ENCODE assay signal across 18 cellular contexts in the genomic region with DNA sequence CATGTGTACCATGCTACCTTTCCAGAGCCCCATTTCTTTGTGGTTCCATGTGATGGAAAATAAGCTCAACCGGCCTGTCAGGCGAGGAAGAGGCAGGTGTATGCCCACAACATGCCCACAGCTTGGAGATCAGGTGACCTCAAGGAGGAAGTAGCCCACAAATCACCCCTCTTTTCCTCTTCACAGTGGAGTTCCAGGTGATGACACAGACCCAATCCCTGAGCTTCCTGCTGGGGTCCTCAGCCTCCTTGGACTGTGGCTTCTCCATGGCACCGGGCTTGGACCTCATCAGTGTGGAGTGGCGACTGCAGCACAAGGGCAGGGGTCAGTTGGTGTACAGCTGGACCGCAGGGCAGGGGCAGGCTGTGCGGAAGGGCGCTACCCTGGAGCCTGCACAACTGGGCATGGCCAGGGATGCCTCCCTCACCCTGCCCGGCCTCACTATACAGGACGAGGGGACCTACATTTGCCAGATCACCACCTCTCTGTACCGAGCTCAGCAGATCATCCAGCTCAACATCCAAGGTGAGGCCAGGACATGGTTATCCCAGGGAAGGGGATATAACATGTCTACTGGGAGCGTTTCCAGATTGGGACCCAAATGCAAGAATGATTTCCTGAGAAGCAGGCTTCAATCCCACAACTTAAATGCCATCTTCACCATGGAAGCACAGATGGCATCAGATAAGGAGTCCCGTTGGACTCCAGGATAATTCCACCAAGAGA. TPM values are rescaled to one million over a fixed set of nuclear protein-coding genes. Genes with fewer than 3 reads are reported as not detected.
DNase-seq lines count a peak whose midpoint lies in the region; ATAC-seq and TF ChIP-seq lines count a peak whose summit lies in the region.
"Had no signal": no experiment of that assay in that cellular context is flagged by ENCODE, and none has a peak within 500 bp of the region (broad histone marks: within the 10 kb centered on the region; RNA-seq: fewer than 3 reads in every experiment).

No MANE protein-coding gene starts in this region.

- no peak for ATAC-seq in activated B cell treated with CpG ODN at 0.5 μM for 24 hours (ENCODE audit: low read depth)
- ATAC-seq: PC-3 had no signal

- no peak overlapping the region for H3K27ac ChIP-seq in CD4-positive, alpha-beta memory T cell (ENCODE audit: low read depth, low read length)
- no peak overlapping the region for H3K27ac ChIP-seq in tibial artery
- H3K27ac ChIP-seq: 22Rv1, tibial nerve had no signal

- H3K4me3 ChIP-seq in CD4-positive, alpha-beta memory T cell (ENCODE audit: low read length in 2 of 2), result no peak overlapping the region
- no peak overlapping the region for H3K4me3 ChIP-seq in tibial artery
- H3K4me3 ChIP-seq: tibial nerve had no signal

- no peaks in the 10 kb centered on the region for H3K9me3 Mint-ChIP-seq in T-helper 1 cell treated with Interleukin-12 subunit alpha and Interleukin-12 subunit beta and Interleukin-4 antibody, amounts not matched to agents 30 μg/mL and 1 μg/mL, for 36 hours
- no peaks in the 10 kb centered on the region for H3K9me3 Mint-ChIP-seq in CD4-positive, alpha-beta memory T cell
- H3K9me3 Mint-ChIP-seq in activated B cell treated with CpG ODN at 0.5 μM for 24 hours, result no peaks in the 10 kb centered on the region

- H3K9me3 ChIP-seq in CD4-positive, alpha-beta memory T cell (ENCODE audit: control insufficient read depth in 1 of 2, low read length in 2 of 2), result no peaks in the 10 kb centered on the region
- H3K9me3 ChIP-seq in tibial artery, result no peaks in the 10 kb centered on the region
- H3K9me3 ChIP-seq: tibial nerve had no signal

- no peaks in the 10 kb centered on the region for H3K27me3 Mint-ChIP-seq in T-helper 1 cell treated with Interleukin-12 subunit alpha and Interleukin-12 subunit beta and Interleukin-4 antibody, amounts not matched to agents 30 μg/mL and 1 μg/mL, for 36 hours (ENCODE audit: low read depth)
- H3K27me3 Mint-ChIP-seq in CD4-positive, alpha-beta memory T cell, result no peaks in the 10 kb centered on the region
- no peaks in the 10 kb centered on the region for H3K27me3 Mint-ChIP-seq in activated B cell treated with CpG ODN at 0.5 μM for 24 hours

- peaks cover 77% of the 10 kb centered on the region for H3K36me3 Mint-ChIP-seq in T-helper 1 cell treated with Interleukin-12 subunit alpha and Interleukin-12 subunit beta and Interleukin-4 antibody, amounts not matched to agents 30 μg/mL and 1 μg/mL, for 36 hours (ENCODE audit: low read depth)
- peaks cover 54 to 73% of the 10 kb centered on the region in 2 donors for H3K36me3 Mint-ChIP-seq in CD4-positive, alpha-beta memory T cell
- H3K36me3 Mint-ChIP-seq in activated B cell treated with CpG ODN at 0.5 μM for 24 hours (ENCODE audit: low read depth), result peaks cover 91% of the 10 kb centered on the region

- no peak for DNase-seq in T-helper 1 cell
- no peak for DNase-seq in CD4-positive, alpha-beta memory T cell
- DNase-seq in activated B cell treated with CpG ODN at 0.5 μM for 24 hours, result no peak
- DNase-seq in mesenteric fat pad (ENCODE audit: low spot score), result peak; percentile 65
- no peak for DNase-seq in tibial artery
- no peak for DNase-seq in NCI-H2029 treated with DMSO at 0.1 percent for 48 hours (lab: John Stamatoyannopoulos, UW)
- no peak for DNase-seq in SW 1271 (lab: John Stamatoyannopoulos, UW)
- DNase-seq: C1 segment of cervical spinal cord; hippocampal formation; midbrain; NCI-H69; PC-3; stimulated activated CD4-positive, alpha-beta T cell treated with anti-CD3 and anti-CD28 coated beads, Interleukin-2, amount 100 ng/mL, for 48 hours had no signal

- POLR2A ChIA-PET in CD4-positive, alpha-beta memory T cell (lab: Charles Lee; ENCODE audit: partially characterized antibody), result interaction anchor here (0.5 to 10.7 kb wide), 10 partner anchors 8 to 232 kb away, joined by 3 to 728 read pairs (median 5); a partner anchor contains a TSS
- POLR2A ChIA-PET in activated B cell treated with CpG ODN at 0.5 μM for 24 hours (lab: Charles Lee), result interaction anchor here (0.8 to 1.6 kb wide), 6 partner anchors 10 to 77 kb away, joined by 3 to 9 read pairs (median 3); a partner anchor contains a TSS

- no peak overlapping the region for H3K4me3 Mint-ChIP-seq in T-helper 1 cell treated with Interleukin-12 subunit alpha and Interleukin-12 subunit beta and Interleukin-4 antibody, amounts not matched to agents 30 μg/mL and 1 μg/mL, for 36 hours
- H3K4me3 Mint-ChIP-seq in CD4-positive, alpha-beta memory T cell, result no peak overlapping the region
- H3K4me3 Mint-ChIP-seq in activated B cell treated with CpG ODN at 0.5 μM for 24 hours, result no peak overlapping the region

- H3K27ac Mint-ChIP-seq in T-helper 1 cell treated with Interleukin-12 subunit alpha and Interleukin-12 subunit beta and Interleukin-4 antibody, amounts not matched to agents 30 μg/mL and 1 μg/mL, for 36 hours, result peak overlapping the region; percentile 27
- peak overlapping the region; percentile 54 to 99 (median 76) for H3K27ac Mint-ChIP-seq in CD4-positive, alpha-beta memory T cell
- peak overlapping the region; percentile 41 for H3K27ac Mint-ChIP-seq in activated B cell treated with CpG ODN at 0.5 μM for 24 hours

- peaks cover 52% of the 10 kb centered on the region for H3K4me1 Mint-ChIP-seq in T-helper 1 cell treated with Interleukin-12 subunit alpha and Interleukin-12 subunit beta and Interleukin-4 antibody, amounts not matched to agents 30 μg/mL and 1 μg/mL, for 36 hours (ENCODE audit: low read depth)
- peaks cover 54 to 86% (median 72%) of the 10 kb centered on the region in 4 donors for H3K4me1 Mint-ChIP-seq in CD4-positive, alpha-beta memory T cell
- peaks cover 68% of the 10 kb centered on the region for H3K4me1 Mint-ChIP-seq in activated B cell treated with CpG ODN at 0.5 μM for 24 hours

- CTCF ChIA-PET in CD4-positive, alpha-beta memory T cell (lab: Charles Lee; ENCODE audit: partially characterized antibody), result interaction anchor here (0.8 to 10.5 kb wide), 6 partner anchors 8 to 82 kb away, joined by 3 to 134 read pairs (median 5); a partner anchor contains a TSS
- CTCF ChIA-PET in activated B cell treated with CpG ODN at 0.5 μM for 24 hours (lab: Charles Lee), result interaction anchor here (1.0 kb wide), 1 partner anchor 8 kb away, joined by 3 read pairs; no protein-coding TSS in a partner anchor

- peaks cover 77% of the 10 kb centered on the region for H3K4me1 ChIP-seq in CD4-positive, alpha-beta memory T cell (ENCODE audit: insufficient read depth, low read length)
- peaks cover 0 to 14% (median 12%) of the 10 kb centered on the region in 4 donors for H3K4me1 ChIP-seq in tibial artery

- intact Hi-C loops in CD4-positive, alpha-beta memory T cell (cut with micrococcal nuclease), result no loop called here
- intact Hi-C loops in activated B cell treated with CpG ODN at 0.5 μM for 24 hours (cut with micrococcal nuclease) (no loop called here), tibial artery (cut with DNase I; ENCODE audit: low total_unique reads) (no loop called here)

- H3K36me3 ChIP-seq in CD4-positive, alpha-beta memory T cell (ENCODE audit: insufficient read depth, low read length), result peaks cover 40% of the 10 kb centered on the region
- H3K36me3 ChIP-seq in tibial artery, result peaks cover 31 to 84% (median 58%) of the 10 kb centered on the region in 3 donors

- no peaks in the 10 kb centered on the region for H3K27me3 ChIP-seq in CD4-positive, alpha-beta memory T cell (ENCODE audit: insufficient read depth, low read length)
- H3K27me3 ChIP-seq in tibial artery, result no peaks in the 10 kb centered on the region
- H3K27me3 ChIP-seq: tibial nerve had no signal

- TF ChIP-seq CTCF in activated B cell treated with CpG ODN at 0.5 μM for 24 hours (IDR thresholded peaks at IDR 0.05), result no peak
- TF ChIP-seq CTCF in tibial artery (IDR thresholded peaks at IDR 0.05), result no peak

RNA-seq across cellular contexts. Expression of a gene that starts 5.5 kb away (rescaled TPM):
- total RNA-seq in CD4-positive, alpha-beta memory T cell, result 10 to 100 TPM; 66.4 to 66.9 TPM
- 100 to 1,000 TPM; 102 to 116 TPM for polyA plus RNA-seq in CD4-positive, alpha-beta memory T cell
- 52.5 and 64.0 TPM in 2 replicates for total RNA-seq in activated B cell treated with CpG ODN at 0.5 μM for 24 hours
- total RNA-seq in mesenteric fat pad, result 13.0 TPM

RNA-seq across cellular contexts. Expression of a gene that starts 12.6 kb away (rescaled TPM):
- 100 to 1,000 TPM; 117 to 124 TPM for total RNA-seq in CD4-positive, alpha-beta memory T cell
- polyA plus RNA-seq in CD4-positive, alpha-beta memory T cell, result 100 to 1,000 TPM; 343 to 402 TPM
- 39.3 and 43.8 TPM in 2 replicates for total RNA-seq in activated B cell treated with CpG ODN at 0.5 μM for 24 hours
- total RNA-seq in mesenteric fat pad, result not detected
- total RNA-seq: cerebellum, PC-3, SK-MEL-5 had no signal

RNA-seq across cellular contexts. Expression of a gene that starts 13.1 kb away (rescaled TPM):
- total RNA-seq in CD4-positive, alpha-beta memory T cell, result 100 to 1,000 TPM in 1 of 2 experiments, 10 to 100 TPM in 1; 97.7 to 101 TPM
- 10 to 100 TPM; 10.3 to 12.1 TPM for polyA plus RNA-seq in CD4-positive, alpha-beta memory T cell
- total RNA-seq in activated B cell treated with CpG ODN at 0.5 μM for 24 hours (32.9 and 34.5 TPM in 2 replicates), mesenteric fat pad (5.8 TPM)

RNA-seq across cellular contexts. Expression of a gene that starts 35.7 kb away (rescaled TPM):
- total RNA-seq in CD4-positive, alpha-beta memory T cell, result 10 to 100 TPM; 85.1 to 89.2 TPM
- 100 to 1,000 TPM; 199 to 205 TPM for polyA plus RNA-seq in CD4-positive, alpha-beta memory T cell
- total RNA-seq in activated B cell treated with CpG ODN at 0.5 μM for 24 hours (130 and 145 TPM in 2 replicates), mesenteric fat pad (116 TPM)

RNA-seq across cellular contexts. Expression of a gene that starts 36.5 kb away (rescaled TPM):
- 10 to 100 TPM; 38.1 to 39.8 TPM for total RNA-seq in CD4-positive, alpha-beta memory T cell
- polyA plus RNA-seq in CD4-positive, alpha-beta memory T cell, result 10 to 100 TPM; 15.7 to 29.0 TPM
- total RNA-seq in activated B cell treated with CpG ODN at 0.5 μM for 24 hours (38.4 and 40.9 TPM in 2 replicates), mesenteric fat pad (12.8 TPM)

Comparison
In these comparisons a context has a peak if more than half of its experiments do, and no peak if none do; other contexts are left out.
1. RNA of a gene that starts 12.6 kb away (total RNA-seq): 117 to 124 TPM in CD4-positive, alpha-beta memory T cell and 39.3 to 43.8 TPM in activated B cell treated with CpG ODN at 0.5 μM for 24 hours; not detected in mesenteric fat pad (single experiment); every median in the first group is over 10 times any median in the second.
2. Peak in every context shown above with its lines, with median percentiles within 50 percentile points of each other: H3K27ac Mint-ChIP-seq.